8 cellular contexts compared by ENCODE assay signal in genomic region chr3:185332026-185332735, GRCh38. TPM values are rescaled to one million over a fixed set of nuclear protein-coding genes. Genes with fewer than 3 reads are reported as not detected.
A peak's percentile ranks its signal among the peaks of the same experiment; 100 is the strongest.
DNase-seq lines count a peak whose midpoint lies in the region; ATAC-seq and TF ChIP-seq lines count a peak whose summit lies in the region.

No MANE protein-coding gene starts in this region.

- DNase-seq in AML-193 (lab: John Stamatoyannopoulos, UW) (peak; percentile 99), NCI-H2107 (lab: John Stamatoyannopoulos, UW) (peak; percentile 87), body of pancreas (no peak), mucosa of gallbladder (ENCODE audit: low spot score) (no peak), D341Med (ENCODE audit: low spot score) (no peak)

- no peak for TF ChIP-seq POLR2A in body of pancreas (IDR thresholded peaks at IDR 0.05)

- H3K4me1 ChIP-seq in body of pancreas (peaks cover 60% of the 10 kb centered on the region), neutrophil (ENCODE audit: control insufficient read depth in 1 of 2, insufficient read depth in 1 of 2, low read depth in 1 of 2, low read length in 1 of 2) (peaks cover 25 to 30% of the 10 kb centered on the region in 2 experiments)

- WGBS in body of pancreas, 2 donors: 11 to 13% methylated on average over 3 of the region's 3 CpGs

- H3K27me3 ChIP-seq in body of pancreas (no peaks in the 10 kb centered on the region), neutrophil (no peaks in the 10 kb centered on the region)

- H3K4me3 ChIP-seq in body of pancreas (no peak overlapping the region), neutrophil (ENCODE audit: low read depth in 1 of 2, low read length in 1 of 2) (peak overlapping the region in 1 of 2 experiments; percentile 12)

- intact Hi-C loops in body of pancreas (cut with DNase I): no loop called here

- H3K9me3 ChIP-seq in body of pancreas (no peaks in the 10 kb centered on the region), neutrophil (no peaks in the 10 kb centered on the region)

- TF ChIP-seq CTCF in body of pancreas (IDR thresholded peaks at IDR 0.05) (no peak), neutrophil (IDR thresholded peaks at IDR 0.05) (no peak)

- peak; percentile 96 for ATAC-seq in GM18873 (IDR thresholded peaks at IDR 0.05; ENCODE audit: low FRiP score, unreplicated experiment)
- peak; percentile 97 for ATAC-seq in HG03060 (IDR thresholded peaks at IDR 0.05; ENCODE audit: low read depth, unreplicated experiment)
- ATAC-seq in body of pancreas: peak; percentile 41

- H3K27ac ChIP-seq in body of pancreas (peak overlapping the region; percentile 22 to 91 (median 75)), neutrophil (peak overlapping the region; percentile 69)

- H3K36me3 ChIP-seq in body of pancreas (replicated peaks in 1 of 2; ENCODE audit: insufficient read depth in 1 of 2, low read depth in 2 of 2) (no peaks in the 10 kb centered on the region), neutrophil (no peaks in the 10 kb centered on the region)

RNA-seq across cellular contexts. Expression of gene MAP3K13, which starts 30.8 kb away (rescaled TPM):
- total RNA-seq in body of pancreas: 10 to 100 TPM; 20.0 to 27.4 TPM
- total RNA-seq in mucosa of gallbladder: 45.2 TPM

Comparison
In these comparisons a context has a peak if more than half of its experiments do, and no peak if none do; other contexts are left out.
1. DNase-seq: peak in AML-193 (2 of 2) and NCI-H2107 (single experiment); none in body of pancreas (0 of 4), mucosa of gallbladder (single experiment) and D341Med (single experiment).
2. ATAC-seq: peak in every context shown above with its lines; median percentile 97 in HG03060; 96 in GM18873; 41 in body of pancreas.